14 cellular contexts compared by ENCODE assay signal in genomic region chr1:221832617-221833016, GRCh38.
DNase-seq lines count a peak whose midpoint lies in the region; ATAC-seq and TF ChIP-seq lines count a peak whose summit lies in the region.
"Had no signal": no experiment of that assay in that cellular context is flagged by ENCODE, and none has a peak within 500 bp of the region (broad histone marks: within the 10 kb centered on the region; RNA-seq: fewer than 3 reads in every experiment).

No MANE protein-coding gene starts in this region.

- no peaks in the 10 kb centered on the region for H3K4me1 ChIP-seq in body of pancreas

- TF ChIP-seq CTCF in fibroblast of villous mesenchyme (IDR thresholded peaks at IDR 0.05; ENCODE audit: insufficient read depth, low read depth, low read length), result no peak
- no peak for TF ChIP-seq CTCF in body of pancreas (IDR thresholded peaks at IDR 0.05)

- 77 to 80% methylated on average over 2 of the region's 2 CpGs for WGBS in body of pancreas, 2 donors

- intact Hi-C loops in body of pancreas (cut with DNase I), result no loop called here

- no peak for TF ChIP-seq POLR2A in body of pancreas (IDR thresholded peaks at IDR 0.05)

- peak; percentile 6 for DNase-seq in DMS 273 (lab: John Stamatoyannopoulos, UW; ENCODE audit: unreplicated experiment)
- DNase-seq in DMS 273 treated with DMSO at 0.1 percent for 48 hours (lab: John Stamatoyannopoulos, UW), result no peak
- DNase-seq in RPMI7951 (ENCODE audit: low read depth), result peak; percentile 62
- peak; percentile 17 for DNase-seq in fibroblast of villous mesenchyme (ENCODE audit: low read depth)
- peak; percentile 45 for DNase-seq in pulmonary artery endothelial cell (ENCODE audit: low read depth, low spot score)
- no peak for DNase-seq in body of pancreas
- DNase-seq in epidermal melanocyte (ENCODE audit: insufficient read length, low spot score), result no peak
- DNase-seq in stimulated activated CD4-positive, alpha-beta T cell treated with anti-CD3 and anti-CD28 coated beads, Interleukin-1b, Interleukin-23, amount 100 ng/mL, for 48 hours, result no peak
- DNase-seq: activated CD4-positive, alpha-beta memory T cell treated with anti-CD3 and anti-CD28 coated beads, Interleukin-2, amount 10 ng/mL, durations not matched to agents 7 days and 5 days; activated naive CD8-positive, alpha-beta T cell treated with anti-CD3 and anti-CD28 coated beads for 36 hours; activated T-cell treated with anti-CD3 and anti-CD28 coated beads, Interleukin-2, amount 50 U/mL, for 72 hours had no signal

- H3K4me3 ChIP-seq in fibroblast of villous mesenchyme (ENCODE audit: low read depth, low read length) (no peak overlapping the region), body of pancreas (no peak overlapping the region)
- H3K4me3 ChIP-seq: BLaER1 treated with 17β-estradiol and CSF1 and Interleukin-3, amounts not matched to agents 10 nM and 100 nM had no signal

- no peaks in the 10 kb centered on the region for H3K9me3 ChIP-seq in body of pancreas

- no peak overlapping the region for H3K27ac ChIP-seq in body of pancreas
- H3K27ac ChIP-seq: 22Rv1; BLaER1 treated with 17β-estradiol and CSF1 and Interleukin-3, amounts not matched to agents 10 nM and 100 nM had no signal

- H3K27me3 ChIP-seq in body of pancreas, result no peaks in the 10 kb centered on the region

- H3K36me3 ChIP-seq in body of pancreas (replicated peaks in 1 of 2; ENCODE audit: insufficient read depth in 1 of 2, low read depth in 2 of 2), result no peaks in the 10 kb centered on the region
- H3K36me3 ChIP-seq: BLaER1 treated with 17β-estradiol and CSF1 and Interleukin-3, amounts not matched to agents 10 nM and 100 nM had no signal

- no peak for ATAC-seq in body of pancreas
- ATAC-seq: activated T-cell treated with anti-CD3 and anti-CD28 coated beads, Interleukin-2, amount 50 U/mL, for 72 hours; WTC11 had no signal

Comparison
In these comparisons a context has a peak if more than half of its experiments do, and no peak if none do; other contexts are left out.
1. DNase-seq: peak in DMS 273 (single experiment), RPMI7951 (single experiment), fibroblast of villous mesenchyme (single experiment) and pulmonary artery endothelial cell (single experiment); none in DMS 273 treated with DMSO at 0.1 percent for 48 hours (single experiment), body of pancreas (0 of 4), epidermal melanocyte (single experiment) and stimulated activated CD4-positive, alpha-beta T cell treated with anti-CD3 and anti-CD28 coated beads, Interleukin-1b, Interleukin-23, amount 100 ng/mL, for 48 hours (single experiment).